Comparison of ENCODE assay signal across 1 cellular context in genomic region chr4:169270156-169270809, GRCh38.
TF ChIP-seq lines count a peak whose summit lies in the region.

No MANE protein-coding gene starts in this region.

TF ChIP-seq in H1, 55 proteins besides CTCF, POLR2A, EP300 and RAD21 (continued from another document):
- TF ChIP-seq RBBP5 (IDR thresholded peaks at IDR 0.05; ENCODE audit: borderline replicate concordance, low read depth, low read length) (0 out of 2 replicates have a peak, but pooled peaks have one; percentile 15), RNF2 (IDR thresholded peaks at IDR 0.05; ENCODE audit: borderline replicate concordance, low read depth, low read length, missing control alignments, poor library complexity, severe bottlenecking) (no peak)
TF ChIP-seq in H1: peak in this region for 8.
